10 cellular contexts compared by ENCODE assay signal in the genomic region with DNA sequence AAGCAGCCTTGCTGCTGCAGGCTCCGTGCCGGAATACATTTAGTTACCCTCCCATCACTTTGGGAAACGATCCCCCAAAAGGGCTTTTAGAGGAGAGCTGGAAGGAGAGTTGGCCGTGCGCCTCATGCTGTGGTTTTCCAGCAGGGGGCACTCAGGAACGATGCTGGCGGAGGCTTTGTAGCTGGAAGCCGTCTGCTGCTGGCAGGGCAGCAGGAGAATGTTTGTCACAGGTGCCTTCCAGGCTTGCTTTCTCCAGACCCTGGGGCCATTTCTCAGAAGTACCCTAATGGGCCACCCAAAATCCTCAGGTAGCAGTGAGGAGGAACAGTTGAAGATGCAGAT. TPM values are rescaled to one million over a fixed set of nuclear protein-coding genes. Genes with fewer than 3 reads are reported as not detected.
DNase-seq lines count a peak whose midpoint lies in the region; ATAC-seq, FAIRE-seq and TF ChIP-seq lines count a peak whose summit lies in the region.
"Had no signal": no experiment of that assay in that cellular context is flagged by ENCODE, and none has a peak within 500 bp of the region (broad histone marks: within the 10 kb centered on the region; RNA-seq: fewer than 3 reads in every experiment).

No MANE protein-coding gene starts in this region.

- H3K36me3 ChIP-seq in psoas muscle (ENCODE audit: insufficient read depth in 1 of 2, low read depth in 1 of 2), result peaks cover 0 to 40% of the 10 kb centered on the region in 2 donors

- no peaks in the 10 kb centered on the region for H3K27me3 Mint-ChIP-seq in T-helper 2 cell treated with Interferon-gamma antibody and Interleukin-4, amounts not matched to agents 5 μg/mL and 100 μg/mL, for 36 hours (ENCODE audit: low read depth)
- peaks cover 10% of the 10 kb centered on the region for H3K27me3 Mint-ChIP-seq in glutamatergic neuron (ENCODE audit: unreplicated experiment)
- H3K27me3 Mint-ChIP-seq: activated naive CD8-positive, alpha-beta T cell; stimulated activated naive CD8-positive, alpha-beta T cell treated with anti-CD3 and anti-CD28 coated beads, Interleukin-15, amount 100 ng/mL, for 72 hours had no signal

- H3K27me3 ChIP-seq in psoas muscle (ENCODE audit: insufficient read depth in 3 of 3, low read length in 2 of 3), result no peaks in the 10 kb centered on the region

- no peak overlapping the region for H3K27ac Mint-ChIP-seq in T-helper 2 cell treated with Interferon-gamma antibody and Interleukin-4, amounts not matched to agents 5 μg/mL and 100 μg/mL, for 36 hours
- H3K27ac Mint-ChIP-seq in glutamatergic neuron (ENCODE audit: unreplicated experiment), result peak overlapping the region; percentile 71
- H3K27ac Mint-ChIP-seq: activated naive CD8-positive, alpha-beta T cell had no signal

- H3K4me3 Mint-ChIP-seq in T-helper 2 cell treated with Interferon-gamma antibody and Interleukin-4, amounts not matched to agents 5 μg/mL and 100 μg/mL, for 36 hours, result no peak overlapping the region
- H3K4me3 Mint-ChIP-seq in glutamatergic neuron (ENCODE audit: unreplicated experiment), result peak overlapping the region; percentile 56
- H3K4me3 Mint-ChIP-seq: activated naive CD8-positive, alpha-beta T cell; stimulated activated naive CD8-positive, alpha-beta T cell treated with anti-CD3 and anti-CD28 coated beads, Interleukin-15, amount 100 ng/mL, for 72 hours had no signal

- H3K36me3 Mint-ChIP-seq in T-helper 2 cell treated with Interferon-gamma antibody and Interleukin-4, amounts not matched to agents 5 μg/mL and 100 μg/mL, for 36 hours (ENCODE audit: low read depth), result peaks cover 10% of the 10 kb centered on the region
- no peaks in the 10 kb centered on the region for H3K36me3 Mint-ChIP-seq in glutamatergic neuron (ENCODE audit: unreplicated experiment)

- DNase-seq in T-helper 2 cell (peak in 3 of 5 experiments; percentile 23 to 49 (median 23)), NCI-H345 treated with DMSO at 0.1 percent for 48 hours (lab: John Stamatoyannopoulos, UW; ENCODE audit: unreplicated experiment) (peak; percentile 45), glutamatergic neuron (peak; percentile 86), psoas muscle (peak; percentile 67 to 82), RCC 7860 (ENCODE audit: low spot score) (no peak)
- DNase-seq in T-helper 2 cell treated with Interferon-gamma antibody and Interleukin-4, amounts not matched to agents 5 μg/mL and 100 μg/mL, for 36 hours (ENCODE audit: low spot score), result no peak
- DNase-seq in activated T-cell treated with anti-CD3 and anti-CD28 coated beads, Interleukin-2, amount 50 U/mL, for 48 hours, result peak; percentile 54 to 57

- H3K4me3 ChIP-seq in psoas muscle, result no peak overlapping the region

- H3K9me3 Mint-ChIP-seq in T-helper 2 cell treated with Interferon-gamma antibody and Interleukin-4, amounts not matched to agents 5 μg/mL and 100 μg/mL, for 36 hours, result no peaks in the 10 kb centered on the region
- H3K9me3 Mint-ChIP-seq in glutamatergic neuron (ENCODE audit: unreplicated experiment), result peaks cover 8% of the 10 kb centered on the region
- H3K9me3 Mint-ChIP-seq: stimulated activated naive CD8-positive, alpha-beta T cell treated with anti-CD3 and anti-CD28 coated beads, Interleukin-15, amount 100 ng/mL, for 72 hours had no signal

- no peak overlapping the region for H3K27ac ChIP-seq in psoas muscle

- TF ChIP-seq CTCF in glutamatergic neuron (IDR thresholded peaks at IDR 0.05; ENCODE audit: partially characterized antibody, unreplicated experiment), result peak; percentile 76
- TF ChIP-seq CTCF in psoas muscle (IDR thresholded peaks at IDR 0.05), result peak; percentile 79

- WGBS in psoas muscle, 3 donors, result 15 to 22% (median 21%) methylated on average over 8 of the region's 8 CpGs

- H3K4me1 ChIP-seq in psoas muscle, result peaks cover 9% of the 10 kb centered on the region

- no peaks in the 10 kb centered on the region for H3K9me3 ChIP-seq in psoas muscle

- ATAC-seq in psoas muscle (peak; percentile 77 to 90 (median 86)), GM19452 (IDR thresholded peaks at IDR 0.05; ENCODE audit: unreplicated experiment) (no peak)
- ATAC-seq: stimulated activated naive CD8-positive, alpha-beta T cell treated with anti-CD3 and anti-CD28 coated beads, Interleukin-15, amount 100 ng/mL, for 72 hours had no signal

- no peaks in the 10 kb centered on the region for H3K4me1 Mint-ChIP-seq in T-helper 2 cell treated with Interferon-gamma antibody and Interleukin-4, amounts not matched to agents 5 μg/mL and 100 μg/mL, for 36 hours (ENCODE audit: low read depth)
- H3K4me1 Mint-ChIP-seq in glutamatergic neuron (ENCODE audit: low read depth, unreplicated experiment), result peaks cover 53% of the 10 kb centered on the region
- H3K4me1 Mint-ChIP-seq: stimulated activated naive CD8-positive, alpha-beta T cell treated with anti-CD3 and anti-CD28 coated beads, Interleukin-15, amount 100 ng/mL, for 72 hours had no signal

- intact Hi-C loops in psoas muscle (cut with DNase I), result loop anchor here (2.0 to 5.0 kb wide), 3 partner anchors 312 to 397 kb away; no protein-coding TSS in a partner anchor

- no peak for FAIRE-seq in RCC 7860 (lab: Jason Lieb, UNC)

RNA-seq across cellular contexts. Expression of gene CABP7, which starts 30.0 kb away (rescaled TPM):
- total RNA-seq in glutamatergic neuron (ENCODE audit: unreplicated experiment) (14.6 TPM), psoas muscle (not detected)
- under 1 TPM; 0.03 to 0.07 (median 0.04) TPM for polyA plus RNA-seq in psoas muscle

Comparison
In these comparisons a context has a peak if more than half of its experiments do, and no peak if none do; other contexts are left out.
1. DNase-seq: peak in T-helper 2 cell (3 of 5), NCI-H345 treated with DMSO at 0.1 percent for 48 hours (single experiment), activated T-cell treated with anti-CD3 and anti-CD28 coated beads, Interleukin-2, amount 50 U/mL, for 48 hours (2 of 2), glutamatergic neuron (single experiment) and psoas muscle (2 of 2); none in T-helper 2 cell treated with Interferon-gamma antibody and Interleukin-4, amounts not matched to agents 5 μg/mL and 100 μg/mL, for 36 hours (single experiment) and RCC 7860 (single experiment).
2. RNA of gene CABP7, which starts 30.0 kb away (total RNA-seq): 14.6 TPM in glutamatergic neuron (single experiment); not detected in psoas muscle; every median in the first group is over 10 times any median in the second.